ENCODE assay signal across 1 cellular context in the genomic region with DNA sequence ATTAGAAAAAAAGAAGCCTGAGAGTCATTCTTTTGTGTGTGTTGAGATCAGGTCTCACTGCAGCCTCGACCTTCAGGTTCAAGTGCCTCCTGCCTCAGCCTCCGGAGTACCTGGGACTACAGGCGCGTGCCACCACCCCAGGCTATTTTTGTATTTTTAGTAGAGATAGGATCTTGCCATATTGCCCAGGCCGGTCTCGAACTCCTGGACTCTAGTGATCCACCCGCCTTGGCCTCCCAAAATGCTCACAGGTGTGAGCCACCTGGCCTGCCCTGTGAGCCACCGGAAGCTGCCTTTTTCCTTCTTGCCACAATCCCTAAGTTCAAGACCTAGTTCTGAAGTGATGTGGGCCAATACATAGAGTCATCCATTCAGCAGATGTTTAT.
TF ChIP-seq lines count a peak whose summit lies in the region.

No MANE protein-coding gene starts in this region.

TF ChIP-seq in GM23338, 12 proteins besides CTCF, POLR2A, EP300 and RAD21:
- TF ChIP-seq, protein P1, sequence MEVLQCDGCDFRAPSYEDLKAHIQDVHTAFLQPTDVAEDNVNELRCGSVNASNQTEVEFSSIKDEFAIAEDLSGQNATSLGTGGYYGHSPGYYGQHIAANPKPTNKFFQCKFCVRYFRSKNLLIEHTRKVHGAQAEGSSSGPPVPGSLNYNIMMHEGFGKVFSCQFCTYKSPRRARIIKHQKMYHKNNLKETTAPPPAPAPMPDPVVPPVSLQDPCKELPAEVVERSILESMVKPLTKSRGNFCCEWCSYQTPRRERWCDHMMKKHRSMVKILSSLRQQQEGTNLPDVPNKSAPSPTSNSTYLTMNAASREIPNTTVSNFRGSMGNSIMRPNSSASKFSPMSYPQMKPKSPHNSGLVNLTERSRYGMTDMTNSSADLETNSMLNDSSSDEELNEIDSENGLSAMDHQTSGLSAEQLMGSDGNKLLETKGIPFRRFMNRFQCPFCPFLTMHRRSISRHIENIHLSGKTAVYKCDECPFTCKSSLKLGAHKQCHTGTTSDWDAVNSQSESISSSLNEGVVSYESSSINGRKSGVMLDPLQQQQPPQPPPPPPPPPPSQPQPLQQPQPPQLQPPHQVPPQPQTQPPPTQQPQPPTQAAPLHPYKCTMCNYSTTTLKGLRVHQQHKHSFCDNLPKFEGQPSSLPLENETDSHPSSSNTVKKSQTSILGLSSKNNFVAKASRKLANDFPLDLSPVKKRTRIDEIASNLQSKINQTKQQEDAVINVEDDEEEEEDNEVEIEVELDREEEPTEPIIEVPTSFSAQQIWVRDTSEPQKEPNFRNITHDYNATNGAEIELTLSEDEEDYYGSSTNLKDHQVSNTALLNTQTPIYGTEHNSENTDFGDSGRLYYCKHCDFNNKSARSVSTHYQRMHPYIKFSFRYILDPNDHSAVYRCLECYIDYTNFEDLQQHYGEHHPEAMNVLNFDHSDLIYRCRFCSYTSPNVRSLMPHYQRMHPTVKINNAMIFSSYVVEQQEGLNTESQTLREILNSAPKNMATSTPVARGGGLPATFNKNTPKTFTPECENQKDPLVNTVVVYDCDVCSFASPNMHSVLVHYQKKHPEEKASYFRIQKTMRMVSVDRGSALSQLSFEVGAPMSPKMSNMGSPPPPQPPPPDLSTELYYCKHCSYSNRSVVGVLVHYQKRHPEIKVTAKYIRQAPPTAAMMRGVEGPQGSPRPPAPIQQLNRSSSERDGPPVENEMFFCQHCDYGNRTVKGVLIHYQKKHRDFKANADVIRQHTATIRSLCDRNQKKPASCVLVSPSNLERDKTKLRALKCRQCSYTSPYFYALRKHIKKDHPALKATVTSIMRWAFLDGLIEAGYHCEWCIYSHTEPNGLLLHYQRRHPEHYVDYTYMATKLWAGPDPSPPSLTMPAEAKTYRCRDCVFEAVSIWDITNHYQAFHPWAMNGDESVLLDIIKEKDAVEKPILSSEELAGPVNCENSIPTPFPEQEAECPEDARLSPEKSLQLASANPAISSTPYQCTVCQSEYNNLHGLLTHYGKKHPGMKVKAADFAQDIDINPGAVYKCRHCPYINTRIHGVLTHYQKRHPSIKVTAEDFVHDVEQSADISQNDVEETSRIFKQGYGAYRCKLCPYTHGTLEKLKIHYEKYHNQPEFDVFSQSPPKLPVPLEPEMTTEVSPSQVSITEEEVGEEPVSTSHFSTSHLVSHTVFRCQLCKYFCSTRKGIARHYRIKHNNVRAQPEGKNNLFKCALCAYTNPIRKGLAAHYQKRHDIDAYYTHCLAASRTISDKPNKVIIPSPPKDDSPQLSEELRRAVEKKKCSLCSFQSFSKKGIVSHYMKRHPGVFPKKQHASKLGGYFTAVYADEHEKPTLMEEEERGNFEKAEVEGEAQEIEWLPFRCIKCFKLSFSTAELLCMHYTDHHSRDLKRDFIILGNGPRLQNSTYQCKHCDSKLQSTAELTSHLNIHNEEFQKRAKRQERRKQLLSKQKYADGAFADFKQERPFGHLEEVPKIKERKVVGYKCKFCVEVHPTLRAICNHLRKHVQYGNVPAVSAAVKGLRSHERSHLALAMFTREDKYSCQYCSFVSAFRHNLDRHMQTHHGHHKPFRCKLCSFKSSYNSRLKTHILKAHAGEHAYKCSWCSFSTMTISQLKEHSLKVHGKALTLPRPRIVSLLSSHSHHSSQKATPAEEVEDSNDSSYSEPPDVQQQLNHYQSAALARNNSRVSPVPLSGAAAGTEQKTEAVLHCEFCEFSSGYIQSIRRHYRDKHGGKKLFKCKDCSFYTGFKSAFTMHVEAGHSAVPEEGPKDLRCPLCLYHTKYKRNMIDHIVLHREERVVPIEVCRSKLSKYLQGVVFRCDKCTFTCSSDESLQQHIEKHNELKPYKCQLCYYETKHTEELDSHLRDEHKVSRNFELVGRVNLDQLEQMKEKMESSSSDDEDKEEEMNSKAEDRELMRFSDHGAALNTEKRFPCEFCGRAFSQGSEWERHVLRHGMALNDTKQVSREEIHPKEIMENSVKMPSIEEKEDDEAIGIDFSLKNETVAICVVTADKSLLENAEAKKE (CRISPR knock-in tag; IDR thresholded peaks at IDR 0.05) = no peak
- no peak for TF ChIP-seq ZNF114 (CRISPR knock-in tag; IDR thresholded peaks at IDR 0.05)
- TF ChIP-seq, protein P2, sequence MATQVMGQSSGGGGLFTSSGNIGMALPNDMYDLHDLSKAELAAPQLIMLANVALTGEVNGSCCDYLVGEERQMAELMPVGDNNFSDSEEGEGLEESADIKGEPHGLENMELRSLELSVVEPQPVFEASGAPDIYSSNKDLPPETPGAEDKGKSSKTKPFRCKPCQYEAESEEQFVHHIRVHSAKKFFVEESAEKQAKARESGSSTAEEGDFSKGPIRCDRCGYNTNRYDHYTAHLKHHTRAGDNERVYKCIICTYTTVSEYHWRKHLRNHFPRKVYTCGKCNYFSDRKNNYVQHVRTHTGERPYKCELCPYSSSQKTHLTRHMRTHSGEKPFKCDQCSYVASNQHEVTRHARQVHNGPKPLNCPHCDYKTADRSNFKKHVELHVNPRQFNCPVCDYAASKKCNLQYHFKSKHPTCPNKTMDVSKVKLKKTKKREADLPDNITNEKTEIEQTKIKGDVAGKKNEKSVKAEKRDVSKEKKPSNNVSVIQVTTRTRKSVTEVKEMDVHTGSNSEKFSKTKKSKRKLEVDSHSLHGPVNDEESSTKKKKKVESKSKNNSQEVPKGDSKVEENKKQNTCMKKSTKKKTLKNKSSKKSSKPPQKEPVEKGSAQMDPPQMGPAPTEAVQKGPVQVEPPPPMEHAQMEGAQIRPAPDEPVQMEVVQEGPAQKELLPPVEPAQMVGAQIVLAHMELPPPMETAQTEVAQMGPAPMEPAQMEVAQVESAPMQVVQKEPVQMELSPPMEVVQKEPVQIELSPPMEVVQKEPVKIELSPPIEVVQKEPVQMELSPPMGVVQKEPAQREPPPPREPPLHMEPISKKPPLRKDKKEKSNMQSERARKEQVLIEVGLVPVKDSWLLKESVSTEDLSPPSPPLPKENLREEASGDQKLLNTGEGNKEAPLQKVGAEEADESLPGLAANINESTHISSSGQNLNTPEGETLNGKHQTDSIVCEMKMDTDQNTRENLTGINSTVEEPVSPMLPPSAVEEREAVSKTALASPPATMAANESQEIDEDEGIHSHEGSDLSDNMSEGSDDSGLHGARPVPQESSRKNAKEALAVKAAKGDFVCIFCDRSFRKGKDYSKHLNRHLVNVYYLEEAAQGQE (IDR thresholded peaks at IDR 0.05; ENCODE audit: unreplicated experiment) = no peak
- no peak for TF ChIP-seq STAT1 (IDR thresholded peaks at IDR 0.05; ENCODE audit: unreplicated experiment)
- TF ChIP-seq POLR2AphosphoS5 (IDR thresholded peaks at IDR 0.05; ENCODE audit: low read depth) = no peak
- TF ChIP-seq, protein P3, sequence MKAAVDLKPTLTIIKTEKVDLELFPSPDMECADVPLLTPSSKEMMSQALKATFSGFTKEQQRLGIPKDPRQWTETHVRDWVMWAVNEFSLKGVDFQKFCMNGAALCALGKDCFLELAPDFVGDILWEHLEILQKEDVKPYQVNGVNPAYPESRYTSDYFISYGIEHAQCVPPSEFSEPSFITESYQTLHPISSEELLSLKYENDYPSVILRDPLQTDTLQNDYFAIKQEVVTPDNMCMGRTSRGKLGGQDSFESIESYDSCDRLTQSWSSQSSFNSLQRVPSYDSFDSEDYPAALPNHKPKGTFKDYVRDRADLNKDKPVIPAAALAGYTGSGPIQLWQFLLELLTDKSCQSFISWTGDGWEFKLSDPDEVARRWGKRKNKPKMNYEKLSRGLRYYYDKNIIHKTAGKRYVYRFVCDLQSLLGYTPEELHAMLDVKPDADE (IDR thresholded peaks at IDR 0.05) = no peak
- no peak for TF ChIP-seq JUNB (IDR thresholded peaks at IDR 0.05; ENCODE audit: unreplicated experiment)
- TF ChIP-seq ZNF331 (CRISPR knock-in tag; IDR thresholded peaks at IDR 0.05; ENCODE audit: low read depth) = no peak
